Comparison of ENCODE assay signal across 30 cellular contexts in the genomic region with DNA sequence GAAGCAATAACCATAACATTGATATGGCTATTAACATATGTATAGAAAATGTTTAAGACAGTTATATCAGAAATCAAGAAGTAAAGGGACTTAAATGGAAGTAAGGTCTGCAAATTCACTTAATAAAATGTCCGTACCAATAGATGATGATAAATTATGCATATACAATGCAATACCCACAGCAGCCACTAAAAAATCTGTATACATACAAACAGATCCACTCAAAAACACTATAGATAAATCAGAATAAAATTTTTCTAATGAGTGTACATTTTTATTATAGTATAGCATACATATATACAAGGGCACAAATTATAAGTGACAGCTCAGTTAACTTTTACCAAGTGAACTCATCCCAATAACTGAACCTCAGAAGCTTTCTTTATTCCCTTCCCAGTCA. TPM values are rescaled to one million over a fixed set of nuclear protein-coding genes. Genes with fewer than 3 reads are reported as not detected.
"Had no signal": no experiment of that assay in that cellular context is flagged by ENCODE, and none has a peak within 500 bp of the region (broad histone marks: within the 10 kb centered on the region; RNA-seq: fewer than 3 reads in every experiment).

No MANE protein-coding gene starts in this region.

- H3K9me3 ChIP-seq: colonic mucosa, esophagus squamous epithelium, gastrocnemius medialis, right lobe of liver, stomach, suprapubic skin, tibial nerve had no signal

- H3K9me3 Mint-ChIP-seq: activated CD4-positive, alpha-beta T cell treated with anti-CD3 and anti-CD28 coated beads, Interleukin-2, amount 10 ng/mL, durations not matched to agents 7 days and 5 days; activated naive CD8-positive, alpha-beta T cell treated with anti-CD3 and anti-CD28 coated beads for 36 hours; activated T-cell treated with anti-CD3 and anti-CD28 coated beads, Interleukin-2, amount 50 U/mL, for 24 hours; activated T-helper 17 cell treated with anti-CD3 and anti-CD28 coated beads, Interleukin-2, amount 50 U/mL, for 72 hours; stimulated activated effector memory CD8-positive, alpha-beta T cell treated with anti-CD3 and anti-CD28 coated beads, Interleukin-12 subunit alpha, Interleukin-12 subunit beta, amount 100 ng/mL, for 72 hours had no signal

- H3K36me3 ChIP-seq: colonic mucosa, esophagus squamous epithelium, gastrocnemius medialis, right lobe of liver, stomach, suprapubic skin, tibial nerve had no signal

- H3K36me3 Mint-ChIP-seq: activated naive CD8-positive, alpha-beta T cell treated with anti-CD3 and anti-CD28 coated beads for 36 hours had no signal

- ATAC-seq: activated CD4-positive, CD25-positive, alpha-beta regulatory T cell treated with anti-CD3 and anti-CD28 coated beads, Interleukin-2, amount 50 U/mL, for 24 hours; activated T-helper 17 cell treated with anti-CD3 and anti-CD28 coated beads, Interleukin-2, amount 50 U/mL, for 72 hours; gastrocnemius medialis; left ventricle myocardium superior; right lobe of liver; stimulated activated effector memory CD8-positive, alpha-beta T cell treated with anti-CD3 and anti-CD28 coated beads, Interleukin-12 subunit alpha, Interleukin-12 subunit beta, amount 100 ng/mL, for 72 hours had no signal

- H3K4me3 Mint-ChIP-seq: activated CD4-positive, alpha-beta T cell treated with anti-CD3 and anti-CD28 coated beads, Interleukin-2, amount 10 ng/mL, durations not matched to agents 7 days and 5 days; activated naive CD8-positive, alpha-beta T cell treated with anti-CD3 and anti-CD28 coated beads for 36 hours; activated T-cell treated with anti-CD3 and anti-CD28 coated beads, Interleukin-2, amount 50 U/mL, for 24 hours; activated T-helper 17 cell treated with anti-CD3 and anti-CD28 coated beads, Interleukin-2, amount 50 U/mL, for 72 hours; nephron; stimulated activated effector memory CD8-positive, alpha-beta T cell treated with anti-CD3 and anti-CD28 coated beads, Interleukin-12 subunit alpha, Interleukin-12 subunit beta, amount 100 ng/mL, for 72 hours had no signal

- FAIRE-seq: astrocyte, small intestine, urothelium cell line had no signal

- H3K4me3 ChIP-seq: colonic mucosa, dorsolateral prefrontal cortex, esophagus squamous epithelium, gastrocnemius medialis, right lobe of liver, stomach, suprapubic skin, tibial nerve had no signal

- H3K9ac ChIP-seq: parathyroid adenoma had no signal

- H2AFZ ChIP-seq: parathyroid adenoma had no signal

- DNase-seq: activated CD4-positive, alpha-beta T cell treated with anti-CD3 and anti-CD28 coated beads, Interleukin-2, amount 10 ng/mL, durations not matched to agents 7 days and 5 days; activated CD8-positive, alpha-beta memory T cell treated with anti-CD3 and anti-CD28 coated beads for 24 hours; activated CD8-positive, alpha-beta memory T cell treated with anti-CD3 and anti-CD28 coated beads, Interleukin-2, amount 50 U/mL, for 4 hours; activated naive CD4-positive, alpha-beta T cell; activated naive CD8-positive, alpha-beta T cell treated with anti-CD3 and anti-CD28 coated beads for 36 hours; activated T-cell treated with anti-CD3 and anti-CD28 coated beads, Interleukin-2, amount 50 U/mL, for 24 hours; central memory CD4-positive, alpha-beta T cell; colonic mucosa; dorsolateral prefrontal cortex; esophagus squamous epithelium; gastrocnemius medialis; head of caudate nucleus; hypothalamus; left ventricle myocardium superior; nucleus accumbens; right lobe of liver; small intestine; stimulated activated CD4-positive, alpha-beta T cell treated with anti-CD3 and anti-CD28 coated beads, Interleukin-2, amount 100 ng/mL, for 24 hours; stomach had no signal

- H3K27ac Mint-ChIP-seq: activated CD4-positive, alpha-beta T cell treated with anti-CD3 and anti-CD28 coated beads, Interleukin-2, amount 10 ng/mL, durations not matched to agents 7 days and 5 days; activated naive CD8-positive, alpha-beta T cell treated with anti-CD3 and anti-CD28 coated beads for 36 hours; activated T-cell treated with anti-CD3 and anti-CD28 coated beads, Interleukin-2, amount 50 U/mL, for 24 hours; activated T-helper 17 cell treated with anti-CD3 and anti-CD28 coated beads, Interleukin-2, amount 50 U/mL, for 72 hours; nephron; stimulated activated effector memory CD8-positive, alpha-beta T cell treated with anti-CD3 and anti-CD28 coated beads, Interleukin-12 subunit alpha, Interleukin-12 subunit beta, amount 100 ng/mL, for 72 hours had no signal

- H3K79me2 ChIP-seq: parathyroid adenoma had no signal

- H3K4me1 ChIP-seq: colonic mucosa, parathyroid adenoma had no signal

- H3K27ac ChIP-seq: colonic mucosa, dorsolateral prefrontal cortex, esophagus squamous epithelium, gastrocnemius medialis, parathyroid adenoma, right lobe of liver, stomach, suprapubic skin, tibial nerve had no signal

RNA-seq across cellular contexts. Expression of a gene that starts 6.0 kb away (rescaled TPM):
- total RNA-seq: activated CD4-positive, alpha-beta T cell treated with anti-CD3 and anti-CD28 coated beads, Interleukin-2, amount 10 ng/mL, durations not matched to agents 7 days and 5 days; activated naive CD8-positive, alpha-beta T cell treated with anti-CD3 and anti-CD28 coated beads for 36 hours; activated T-helper 17 cell treated with anti-CD3 and anti-CD28 coated beads, Interleukin-2, amount 50 U/mL, for 72 hours; astrocyte; colonic mucosa; esophagus squamous epithelium; gastrocnemius medialis; left ventricle myocardium superior; myocyte; right lobe of liver; stomach; T-helper 2 cell treated with Interferon-gamma antibody and Interleukin-4, amounts not matched to agents 100 ng/mL and 5 ng/mL, for 36 hours had no signal
- polyA plus RNA-seq: small intestine, stomach had no signal

RNA-seq across cellular contexts. Expression of a gene that starts 47.3 kb away (rescaled TPM):
- total RNA-seq: activated CD4-positive, alpha-beta T cell treated with anti-CD3 and anti-CD28 coated beads, Interleukin-2, amount 10 ng/mL, durations not matched to agents 7 days and 5 days; activated naive CD8-positive, alpha-beta T cell treated with anti-CD3 and anti-CD28 coated beads for 36 hours; activated T-helper 17 cell treated with anti-CD3 and anti-CD28 coated beads, Interleukin-2, amount 50 U/mL, for 72 hours; astrocyte; colonic mucosa; dorsolateral prefrontal cortex; gastrocnemius medialis; left ventricle myocardium superior; myocyte; right lobe of liver; stomach; T-helper 2 cell treated with Interferon-gamma antibody and Interleukin-4, amounts not matched to agents 100 ng/mL and 5 ng/mL, for 36 hours; tibial nerve had no signal
- polyA plus RNA-seq: small intestine had no signal

RNA-seq across cellular contexts. Expression of a gene that starts 48.1 kb away (rescaled TPM):
- total RNA-seq: activated CD4-positive, alpha-beta T cell treated with anti-CD3 and anti-CD28 coated beads, Interleukin-2, amount 10 ng/mL, durations not matched to agents 7 days and 5 days; activated naive CD8-positive, alpha-beta T cell treated with anti-CD3 and anti-CD28 coated beads for 36 hours; activated T-helper 17 cell treated with anti-CD3 and anti-CD28 coated beads, Interleukin-2, amount 50 U/mL, for 72 hours; colonic mucosa; dorsolateral prefrontal cortex; esophagus squamous epithelium; gastrocnemius medialis; left ventricle myocardium superior; myocyte; right lobe of liver; stomach; T-helper 2 cell treated with Interferon-gamma antibody and Interleukin-4, amounts not matched to agents 100 ng/mL and 5 ng/mL, for 36 hours; tibial nerve had no signal
- polyA plus RNA-seq: small intestine, stomach had no signal
